8 cellular contexts compared by ENCODE assay signal in genomic region chr2:152166633-152167032, GRCh38. TPM values are rescaled to one million over a fixed set of nuclear protein-coding genes. Genes with fewer than 3 reads are reported as not detected.
A peak's percentile ranks its signal among the peaks of the same experiment; 100 is the strongest.
DNase-seq lines count a peak whose midpoint lies in the region; ATAC-seq lines count a peak whose summit lies in the region.

No MANE protein-coding gene starts in this region.

- H3K4me3 ChIP-seq in H7 (ENCODE audit: insufficient read depth, low read depth, low read length), result no peak overlapping the region

- intact Hi-C loops in activated T-helper 2 cell treated with anti-CD3 and anti-CD28 coated beads, Interferon-gamma antibody, Interleukin-2, Interleukin-4, amounts not matched to agents 10 μg/mL and 5 μg/mL and 100 μg/mL, durations not matched to agents 14 hours and 24 hours and 36 hours (cut with micrococcal nuclease), result no loop called here

- peak overlapping the region; percentile 21 for H3K4me3 Mint-ChIP-seq in stimulated activated effector memory CD8-positive, alpha-beta T cell treated with anti-CD3 and anti-CD28 coated beads, Interleukin-12 subunit alpha, Interleukin-12 subunit beta, amount 100 ng/mL, for 72 hours
- H3K4me3 Mint-ChIP-seq in activated T-helper 2 cell treated with anti-CD3 and anti-CD28 coated beads, Interferon-gamma antibody, Interleukin-2, Interleukin-4, amounts not matched to agents 10 μg/mL and 5 μg/mL and 100 μg/mL, durations not matched to agents 14 hours and 24 hours and 36 hours (ENCODE audit: low read depth), result no peak overlapping the region
- H3K4me3 Mint-ChIP-seq in naive thymus-derived CD8-positive, alpha-beta T cell, result no peak overlapping the region

- POLR2A ChIA-PET in naive thymus-derived CD8-positive, alpha-beta T cell (lab: Charles Lee), result no interaction called here

- peaks cover 8% of the 10 kb centered on the region for H3K36me3 Mint-ChIP-seq in stimulated activated effector memory CD8-positive, alpha-beta T cell treated with anti-CD3 and anti-CD28 coated beads, Interleukin-12 subunit alpha, Interleukin-12 subunit beta, amount 100 ng/mL, for 72 hours
- H3K36me3 Mint-ChIP-seq in activated T-helper 2 cell treated with anti-CD3 and anti-CD28 coated beads, Interferon-gamma antibody, Interleukin-2, Interleukin-4, amounts not matched to agents 10 μg/mL and 5 μg/mL and 100 μg/mL, durations not matched to agents 14 hours and 24 hours and 36 hours (ENCODE audit: low read depth), result peaks cover 4% of the 10 kb centered on the region
- H3K36me3 Mint-ChIP-seq in naive thymus-derived CD8-positive, alpha-beta T cell, result peaks cover 0 to 16% (median 11%) of the 10 kb centered on the region in 3 donors

- no peaks in the 10 kb centered on the region for H3K9me3 Mint-ChIP-seq in stimulated activated effector memory CD8-positive, alpha-beta T cell treated with anti-CD3 and anti-CD28 coated beads, Interleukin-12 subunit alpha, Interleukin-12 subunit beta, amount 100 ng/mL, for 72 hours
- H3K9me3 Mint-ChIP-seq in activated T-helper 2 cell treated with anti-CD3 and anti-CD28 coated beads, Interferon-gamma antibody, Interleukin-2, Interleukin-4, amounts not matched to agents 10 μg/mL and 5 μg/mL and 100 μg/mL, durations not matched to agents 14 hours and 24 hours and 36 hours, result peaks cover 3% of the 10 kb centered on the region
- peaks cover 0 to 2% (median 0%) of the 10 kb centered on the region in 9 donors for H3K9me3 Mint-ChIP-seq in naive thymus-derived CD8-positive, alpha-beta T cell

- no peak for DNase-seq in activated CD4-positive, CD25-positive, alpha-beta regulatory T cell (lab: John Stamatoyannopoulos, UW)
- DNase-seq in amniotic epithelial cell (ENCODE audit: low read depth) (peak; percentile 74), H7 (no peak)
- no peak for DNase-seq in stimulated activated effector memory CD8-positive, alpha-beta T cell treated with anti-CD3 and anti-CD28 coated beads, Interleukin-12 subunit alpha, Interleukin-12 subunit beta, amount 100 ng/mL, for 72 hours (ENCODE audit: low spot score in 2 of 2)
- no peak for DNase-seq in activated T-helper 2 cell treated with anti-CD3 and anti-CD28 coated beads, Interferon-gamma antibody, Interleukin-2, Interleukin-4, amounts not matched to agents 10 μg/mL and 5 μg/mL and 100 μg/mL, durations not matched to agents 14 hours and 24 hours and 36 hours (ENCODE audit: low spot score)
- DNase-seq in naive thymus-derived CD8-positive, alpha-beta T cell, result no peak

- H3K4me1 Mint-ChIP-seq in stimulated activated effector memory CD8-positive, alpha-beta T cell treated with anti-CD3 and anti-CD28 coated beads, Interleukin-12 subunit alpha, Interleukin-12 subunit beta, amount 100 ng/mL, for 72 hours, result peaks cover 19% of the 10 kb centered on the region
- peaks cover 24% of the 10 kb centered on the region for H3K4me1 Mint-ChIP-seq in activated T-helper 2 cell treated with anti-CD3 and anti-CD28 coated beads, Interferon-gamma antibody, Interleukin-2, Interleukin-4, amounts not matched to agents 10 μg/mL and 5 μg/mL and 100 μg/mL, durations not matched to agents 14 hours and 24 hours and 36 hours (ENCODE audit: low read depth)
- H3K4me1 Mint-ChIP-seq in naive thymus-derived CD8-positive, alpha-beta T cell, result peaks cover 20 to 69% (median 54%) of the 10 kb centered on the region in 4 donors

- peak; percentile 76 to 88 for ATAC-seq in activated CD4-positive, CD25-positive, alpha-beta regulatory T cell treated with anti-CD3 and anti-CD28 coated beads, Interleukin-2, amount 50 U/mL, for 24 hours
- peak; percentile 56 for ATAC-seq in HG02840 (IDR thresholded peaks at IDR 0.05; ENCODE audit: low FRiP score, unreplicated experiment)
- ATAC-seq in stimulated activated effector memory CD8-positive, alpha-beta T cell treated with anti-CD3 and anti-CD28 coated beads, Interleukin-12 subunit alpha, Interleukin-12 subunit beta, amount 100 ng/mL, for 72 hours, result peak; percentile 70
- ATAC-seq in naive thymus-derived CD8-positive, alpha-beta T cell, result no peak

- no peaks in the 10 kb centered on the region for H3K36me3 ChIP-seq in H7 (replicated peaks; ENCODE audit: control insufficient read depth, insufficient read depth, low read length)

- no peaks in the 10 kb centered on the region for H3K27me3 ChIP-seq in H7 (ENCODE audit: control insufficient read depth, insufficient read depth, low read length)

- H3K27ac Mint-ChIP-seq in stimulated activated effector memory CD8-positive, alpha-beta T cell treated with anti-CD3 and anti-CD28 coated beads, Interleukin-12 subunit alpha, Interleukin-12 subunit beta, amount 100 ng/mL, for 72 hours, result no peak overlapping the region
- H3K27ac Mint-ChIP-seq in activated T-helper 2 cell treated with anti-CD3 and anti-CD28 coated beads, Interferon-gamma antibody, Interleukin-2, Interleukin-4, amounts not matched to agents 10 μg/mL and 5 μg/mL and 100 μg/mL, durations not matched to agents 14 hours and 24 hours and 36 hours, result no peak overlapping the region
- peak overlapping the region in 1 of 10 donors; percentile 29 for H3K27ac Mint-ChIP-seq in naive thymus-derived CD8-positive, alpha-beta T cell

- no peaks in the 10 kb centered on the region for H3K27me3 Mint-ChIP-seq in activated T-helper 2 cell treated with anti-CD3 and anti-CD28 coated beads, Interferon-gamma antibody, Interleukin-2, Interleukin-4, amounts not matched to agents 10 μg/mL and 5 μg/mL and 100 μg/mL, durations not matched to agents 14 hours and 24 hours and 36 hours (ENCODE audit: low read depth)
- no peaks in the 10 kb centered on the region for H3K27me3 Mint-ChIP-seq in naive thymus-derived CD8-positive, alpha-beta T cell

RNA-seq across cellular contexts. Expression of gene STAM2, which starts 8.9 kb away (rescaled TPM):
- 14.3 and 15.9 TPM in 2 replicates for total RNA-seq in activated T-helper 2 cell treated with anti-CD3 and anti-CD28 coated beads, Interferon-gamma antibody, Interleukin-2, Interleukin-4, amounts not matched to agents 10 μg/mL and 5 μg/mL and 100 μg/mL, durations not matched to agents 14 hours and 24 hours and 36 hours
- total RNA-seq in H7 (2014; rRNA removed; shearing (Covaris generic)), result 7.8 and 11.6 TPM in 2 replicates
- total RNA-seq in naive thymus-derived CD8-positive, alpha-beta T cell, result 10 to 100 TPM; 22.8 to 23.1 TPM
- polyA plus RNA-seq in naive thymus-derived CD8-positive, alpha-beta T cell, result 1 to 10 TPM; 2.1 to 5.2 (median 3.9) TPM

Comparison
In these comparisons a context has a peak if more than half of its experiments do, and no peak if none do; other contexts are left out.
1. ATAC-seq: peak in activated CD4-positive, CD25-positive, alpha-beta regulatory T cell treated with anti-CD3 and anti-CD28 coated beads, Interleukin-2, amount 50 U/mL, for 24 hours (2 of 2), HG02840 (single experiment) and stimulated activated effector memory CD8-positive, alpha-beta T cell treated with anti-CD3 and anti-CD28 coated beads, Interleukin-12 subunit alpha, Interleukin-12 subunit beta, amount 100 ng/mL, for 72 hours (single experiment); none in naive thymus-derived CD8-positive, alpha-beta T cell (0 of 2).